28 cellular contexts compared by ENCODE assay signal in the genomic region with DNA sequence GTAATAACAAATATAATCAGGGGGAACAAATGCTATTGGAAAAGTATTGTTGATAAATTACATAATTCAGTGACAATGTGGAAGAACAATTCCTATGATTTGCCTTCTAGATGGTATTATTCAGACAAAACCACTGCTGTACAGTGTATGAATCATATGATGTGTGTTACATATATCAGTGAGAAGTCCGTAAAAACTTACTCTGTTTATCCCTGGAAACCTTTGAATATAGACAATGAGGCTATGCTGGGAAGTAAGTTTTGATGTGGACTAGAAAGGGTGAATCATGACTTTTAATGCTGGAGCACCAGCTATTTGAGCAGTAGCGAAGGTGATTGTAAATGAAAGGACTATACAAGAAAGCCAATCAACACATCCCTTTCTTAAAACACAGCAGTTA.
"Had no signal": no experiment of that assay in that cellular context is flagged by ENCODE, and none has a peak within 500 bp of the region (broad histone marks: within the 10 kb centered on the region; RNA-seq: fewer than 3 reads in every experiment).

No MANE protein-coding gene starts in this region.

- H3K9me3 ChIP-seq: lower lobe of right lung, pancreas, prostate gland, spleen, suprapubic skin, thoracic aorta, tibial artery, upper lobe of right lung, uterus had no signal

- H3K27me3 ChIP-seq: hepatocyte, pancreas, spleen, suprapubic skin, tibial artery, upper lobe of right lung, uterus had no signal

- DNase-seq: kidney glomerular epithelial cell; left cardiac atrium; left ventricle myocardium superior; lower lobe of right lung; mammary epithelial cell; mesenchymal stem cell; naive thymus-derived CD8-positive, alpha-beta T cell; nucleus accumbens; pancreas; posterior cingulate gyrus; retina; right cardiac atrium; spleen; stimulated activated CD4-positive, alpha-beta T cell treated with anti-CD3 and anti-CD28 coated beads, Interleukin-4, amount 100 ng/mL, for 24 hours; stimulated activated naive CD4-positive, alpha-beta T cell; tibial artery; upper lobe of right lung; uterus had no signal

- H3K4me1 ChIP-seq: lower lobe of right lung, pancreas, prostate gland, spleen, suprapubic skin, tibial artery, upper lobe of right lung, uterus had no signal

- H3K27me3 Mint-ChIP-seq: naive thymus-derived CD8-positive, alpha-beta T cell; stimulated activated naive CD8-positive, alpha-beta T cell treated with anti-CD3 and anti-CD28 coated beads, Interleukin-15, Interleukin-2, amounts not matched to agents 100 ng/mL and 50 ng/mL, for 24 hours had no signal

- FAIRE-seq: keratinocyte, pancreas had no signal

- H3K27ac ChIP-seq: hepatocyte, lower lobe of right lung, pancreas, prostate gland, skin epidermis, spleen, suprapubic skin, thoracic aorta, tibial artery, upper lobe of right lung, uterus had no signal

- H2AFZ ChIP-seq: hepatocyte had no signal

- H3K79me2 ChIP-seq: hepatocyte had no signal

- H3K4me2 ChIP-seq: hepatocyte had no signal

- H3K9me3 Mint-ChIP-seq: naive thymus-derived CD8-positive, alpha-beta T cell; nephron; stimulated activated effector memory CD8-positive, alpha-beta T cell treated with anti-CD3 and anti-CD28 coated beads, Interleukin-12 subunit alpha, Interleukin-12 subunit beta, amount 100 ng/mL, for 72 hours; stimulated activated naive CD8-positive, alpha-beta T cell treated with anti-CD3 and anti-CD28 coated beads, Interleukin-15, Interleukin-2, amounts not matched to agents 100 ng/mL and 50 ng/mL, for 24 hours had no signal

- H3K4me1 Mint-ChIP-seq: nephron; neural crest cell; stimulated activated effector memory CD8-positive, alpha-beta T cell treated with anti-CD3 and anti-CD28 coated beads, Interleukin-12 subunit alpha, Interleukin-12 subunit beta, amount 100 ng/mL, for 72 hours had no signal

- H3K4me3 ChIP-seq: hepatocyte, lower lobe of right lung, pancreas, prostate gland, skin epidermis, spleen, suprapubic skin, thoracic aorta, tibial artery, upper lobe of right lung, uterus had no signal

- H3K36me3 ChIP-seq: pancreas, prostate gland, suprapubic skin, thoracic aorta, upper lobe of right lung, uterus had no signal

- H3K27ac Mint-ChIP-seq: naive thymus-derived CD8-positive, alpha-beta T cell; nephron; stimulated activated effector memory CD8-positive, alpha-beta T cell treated with anti-CD3 and anti-CD28 coated beads, Interleukin-12 subunit alpha, Interleukin-12 subunit beta, amount 100 ng/mL, for 72 hours; stimulated activated naive CD8-positive, alpha-beta T cell treated with anti-CD3 and anti-CD28 coated beads, Interleukin-15, Interleukin-2, amounts not matched to agents 100 ng/mL and 50 ng/mL, for 24 hours had no signal

- H3K4me3 Mint-ChIP-seq: naive thymus-derived CD8-positive, alpha-beta T cell; nephron; neural crest cell; stimulated activated effector memory CD8-positive, alpha-beta T cell treated with anti-CD3 and anti-CD28 coated beads, Interleukin-12 subunit alpha, Interleukin-12 subunit beta, amount 100 ng/mL, for 72 hours; stimulated activated naive CD8-positive, alpha-beta T cell treated with anti-CD3 and anti-CD28 coated beads, Interleukin-15, Interleukin-2, amounts not matched to agents 100 ng/mL and 50 ng/mL, for 24 hours had no signal
